In the genomic region with DNA sequence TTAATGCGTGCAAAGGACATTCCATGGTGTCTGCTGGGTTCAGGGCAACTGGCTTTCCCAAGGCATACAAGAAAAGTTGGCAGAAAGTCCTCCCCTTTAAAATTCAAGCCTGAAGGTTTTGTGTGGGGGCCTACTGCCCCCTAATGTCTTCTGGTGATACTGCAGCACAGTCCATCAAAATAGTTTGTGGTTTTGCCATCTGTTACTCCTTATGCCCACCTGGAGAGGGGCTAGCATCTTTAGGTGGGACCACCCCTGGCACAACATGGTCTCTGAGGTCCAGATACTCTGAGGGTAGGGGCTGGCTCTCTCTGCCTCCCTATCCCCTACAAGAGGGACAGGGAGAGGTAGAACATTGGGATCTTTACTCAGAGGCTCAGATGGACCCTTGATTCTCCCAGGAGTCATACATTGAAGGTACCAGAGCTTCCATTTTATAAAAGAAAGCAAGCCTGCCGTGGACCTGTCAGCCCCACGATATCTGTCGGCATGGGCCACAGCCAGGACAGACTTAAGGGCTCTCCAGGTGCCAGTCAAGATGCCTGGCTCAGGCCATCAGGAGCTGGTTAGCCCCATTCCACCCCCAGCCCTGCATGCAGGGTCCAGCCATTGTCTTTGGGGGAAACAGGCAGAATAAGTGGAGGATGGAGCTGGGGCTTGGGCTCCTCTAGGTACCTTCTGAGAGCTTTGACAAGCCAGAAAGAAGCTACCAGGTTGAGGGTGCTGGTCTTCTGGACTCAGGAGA, we compare ENCODE assay signal across 8 cellular contexts. TPM values are rescaled to one million over a fixed set of nuclear protein-coding genes. Genes with fewer than 3 reads are reported as not detected.
DNase-seq lines count a peak whose midpoint lies in the region; ATAC-seq and TF ChIP-seq lines count a peak whose summit lies in the region.

No MANE protein-coding gene starts in this region.

- intact Hi-C loops in activated CD4-positive, alpha-beta T cell treated with anti-CD3 and anti-CD28 coated beads for 36 hours (cut with DNase I, micrococcal nuclease) = loop anchor here (1.0 to 2.0 kb wide), 5 partner anchors 135 to 236 kb away; no protein-coding TSS in a partner anchor

- H3K36me3 Mint-ChIP-seq in activated CD4-positive, alpha-beta T cell treated with anti-CD3 and anti-CD28 coated beads for 36 hours (ENCODE audit: low read depth) = peaks cover 7% of the 10 kb centered on the region
- peaks cover 37% of the 10 kb centered on the region for H3K36me3 Mint-ChIP-seq in endodermal cell (ENCODE audit: low read depth)

- H3K36me3 ChIP-seq in endodermal cell (ENCODE audit: control insufficient read depth, insufficient read depth, low read length) = peaks cover 52% of the 10 kb centered on the region

- CTCF ChIA-PET in activated CD4-positive, alpha-beta T cell treated with anti-CD3 and anti-CD28 coated beads for 36 hours (lab: Charles Lee) = interaction anchor here (0.6 to 6.1 kb wide), 19 partner anchors 18 to 235 kb away, joined by 3 to 62 read pairs (median 4); no protein-coding TSS in a partner anchor

- peaks cover 4% of the 10 kb centered on the region for H3K4me1 ChIP-seq in endodermal cell (ENCODE audit: control insufficient read depth, insufficient read depth, low read length)

- no peaks in the 10 kb centered on the region for H3K27me3 Mint-ChIP-seq in activated CD4-positive, alpha-beta T cell treated with anti-CD3 and anti-CD28 coated beads for 36 hours
- H3K27me3 Mint-ChIP-seq in endodermal cell (ENCODE audit: insufficient read depth) = no peaks in the 10 kb centered on the region

- H3K9ac ChIP-seq in endodermal cell (ENCODE audit: extremely low read depth, low read length, poor library complexity, severe bottlenecking) = no peak overlapping the region

- no peak overlapping the region for H3K4me3 ChIP-seq in endodermal cell (ENCODE audit: low read length)

- DNase-seq in stimulated activated CD4-positive, alpha-beta T cell treated with anti-CD3 and anti-CD28 coated beads, Interleukin-12 subunit alpha, Interleukin-12 subunit beta, amount 100 ng/mL, for 4 hours = peak; percentile 35
- no peak for DNase-seq in stimulated activated CD4-positive, alpha-beta T cell treated with anti-CD3 and anti-CD28 coated beads, Interleukin-1b, Interleukin-23, amount 100 ng/mL, for 48 hours
- DNase-seq in NCI-H1694 (lab: John Stamatoyannopoulos, UW) (peak; percentile 67), endodermal cell (peak; percentile 84), midbrain (lab: John Stamatoyannopoulos, UW) (peak; percentile 75), islet precursor cell (no peak)
- DNase-seq in activated CD4-positive, alpha-beta T cell treated with anti-CD3 and anti-CD28 coated beads for 36 hours = peak; percentile 60

- H3K27ac Mint-ChIP-seq in activated CD4-positive, alpha-beta T cell treated with anti-CD3 and anti-CD28 coated beads for 36 hours = peak overlapping the region; percentile 48
- H3K27ac Mint-ChIP-seq in endodermal cell = no peak overlapping the region

- WGBS in endodermal cell (ENCODE audit: insufficient coverage in 1 of 2, insufficient read length in 1 of 2), 2 experiments = 73 to 77% methylated on average over 4 of the region's 4 CpGs

- no peaks in the 10 kb centered on the region for H3K9me3 ChIP-seq in endodermal cell (ENCODE audit: control insufficient read depth, low read length)

- H3K4me1 Mint-ChIP-seq in activated CD4-positive, alpha-beta T cell treated with anti-CD3 and anti-CD28 coated beads for 36 hours = peaks cover 47% of the 10 kb centered on the region
- peaks cover 11% of the 10 kb centered on the region for H3K4me1 Mint-ChIP-seq in endodermal cell

- TF ChIP-seq CTCF in endodermal cell (conservative IDR thresholded peaks at IDR 0.05) = peak; percentile 93

- no peaks in the 10 kb centered on the region for H3K9me3 Mint-ChIP-seq in activated CD4-positive, alpha-beta T cell treated with anti-CD3 and anti-CD28 coated beads for 36 hours (ENCODE audit: low read depth)
- no peaks in the 10 kb centered on the region for H3K9me3 Mint-ChIP-seq in endodermal cell

- POLR2A ChIA-PET in activated CD4-positive, alpha-beta T cell treated with anti-CD3 and anti-CD28 coated beads for 36 hours (lab: Charles Lee) = no interaction called here

- no peak for ATAC-seq in activated CD4-positive, alpha-beta T cell treated with anti-CD3 and anti-CD28 coated beads for 36 hours
- no peak for ATAC-seq in HG03520 (IDR thresholded peaks at IDR 0.05; ENCODE audit: unreplicated experiment)

- H3K4me3 Mint-ChIP-seq in activated CD4-positive, alpha-beta T cell treated with anti-CD3 and anti-CD28 coated beads for 36 hours = no peak overlapping the region
- H3K4me3 Mint-ChIP-seq in endodermal cell = no peak overlapping the region

- no peaks in the 10 kb centered on the region for H3K27me3 ChIP-seq in endodermal cell (ENCODE audit: control insufficient read depth, insufficient read depth, low read length, poor library complexity, severe bottlenecking)

- no peak overlapping the region for H3K27ac ChIP-seq in endodermal cell (ENCODE audit: low read depth, low read length)

RNA-seq across cellular contexts. Expression of a gene that starts 6.3 kb away (rescaled TPM):
- total RNA-seq in activated CD4-positive, alpha-beta T cell treated with anti-CD3 and anti-CD28 coated beads for 36 hours = under 1 TPM; 0.58 to 0.85 TPM
- 10 to 100 TPM; 51.8 to 56.4 TPM for total RNA-seq in endodermal cell
- polyA plus RNA-seq in endodermal cell (2013, experiment 1 of 2) = 5.3 TPM
- polyA plus RNA-seq in endodermal cell (2013, experiment 2 of 2) = 5.1 TPM

RNA-seq across cellular contexts. Expression of a gene that starts 15.6 kb away (rescaled TPM):
- 1 to 10 TPM; 6.0 to 7.0 TPM for total RNA-seq in activated CD4-positive, alpha-beta T cell treated with anti-CD3 and anti-CD28 coated beads for 36 hours
- total RNA-seq in endodermal cell = 1 to 10 TPM; 8.7 to 10.0 TPM
- 10.8 TPM for polyA plus RNA-seq in endodermal cell (2013, experiment 1 of 2)
- polyA plus RNA-seq in endodermal cell (2013, experiment 2 of 2) = 10.7 TPM

RNA-seq across cellular contexts. Expression of a gene that starts 34.7 kb away (rescaled TPM):
- total RNA-seq in activated CD4-positive, alpha-beta T cell treated with anti-CD3 and anti-CD28 coated beads for 36 hours = 10 to 100 TPM; 55.7 to 58.7 TPM
- total RNA-seq in endodermal cell = 10 to 100 TPM; 43.6 to 47.2 TPM
- 20.2 TPM for polyA plus RNA-seq in endodermal cell (2013, experiment 1 of 2)
- polyA plus RNA-seq in endodermal cell (2013, experiment 2 of 2) = 20.7 TPM

Comparison
In these comparisons a context has a peak if more than half of its experiments do, and no peak if none do; other contexts are left out.
1. DNase-seq: peak in stimulated activated CD4-positive, alpha-beta T cell treated with anti-CD3 and anti-CD28 coated beads, Interleukin-12 subunit alpha, Interleukin-12 subunit beta, amount 100 ng/mL, for 4 hours (single experiment), NCI-H1694 (single experiment), activated CD4-positive, alpha-beta T cell treated with anti-CD3 and anti-CD28 coated beads for 36 hours (single experiment), endodermal cell (single experiment) and midbrain (single experiment); none in stimulated activated CD4-positive, alpha-beta T cell treated with anti-CD3 and anti-CD28 coated beads, Interleukin-1b, Interleukin-23, amount 100 ng/mL, for 48 hours (single experiment) and islet precursor cell (single experiment).
2. RNA of a gene that starts 6.3 kb away (total RNA-seq): 51.8 to 56.4 TPM in endodermal cell; 0.58 to 0.85 TPM in activated CD4-positive, alpha-beta T cell treated with anti-CD3 and anti-CD28 coated beads for 36 hours; every median in the first group is over 10 times any median in the second.